ENCODE assay signal across 30 cellular contexts in the genomic region with DNA sequence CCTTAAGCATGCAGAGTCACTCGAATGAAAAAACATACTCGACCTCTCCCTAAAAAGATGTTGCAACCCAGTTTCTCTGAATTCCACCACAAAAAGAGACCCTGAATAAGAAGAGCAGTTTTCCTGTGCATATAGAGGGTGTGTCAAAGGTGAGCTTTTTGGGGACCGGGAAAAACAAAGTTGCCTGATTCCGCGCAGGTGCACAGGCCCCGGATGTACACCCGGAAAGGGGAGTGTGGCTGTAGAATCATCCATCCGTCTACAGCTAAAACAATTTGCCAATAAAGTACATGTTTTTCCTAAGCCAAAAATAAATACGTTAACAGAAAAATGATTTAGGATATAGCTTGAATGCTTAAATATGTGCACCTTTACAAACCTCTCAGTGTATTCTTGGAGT. TPM values are rescaled to one million over a fixed set of nuclear protein-coding genes. Genes with fewer than 3 reads are reported as not detected.
"Had no signal": no experiment of that assay in that cellular context is flagged by ENCODE, and none has a peak within 500 bp of the region (broad histone marks: within the 10 kb centered on the region; RNA-seq: fewer than 3 reads in every experiment).

No MANE protein-coding gene starts in this region.

- H3K4me3 Mint-ChIP-seq: immature natural killer cell; mesothelial cell of epicardium; natural killer cell; nephron progenitor cell; neural progenitor cell; stimulated activated effector memory CD8-positive, alpha-beta T cell treated with anti-CD3 and anti-CD28 coated beads, Interleukin-12 subunit alpha, Interleukin-12 subunit beta, amount 100 ng/mL, for 72 hours had no signal

- DNase-seq: hypothalamus; immature natural killer cell; left ventricle myocardium inferior; mesendoderm; naive B cell; natural killer cell; nephron progenitor cell; occipital lobe; small intestine; stimulated activated CD4-positive, alpha-beta T cell treated with anti-CD3 and anti-CD28 coated beads, Interleukin-4, amount 100 ng/mL, for 24 hours; stimulated activated naive CD8-positive, alpha-beta T cell treated with anti-CD3 and anti-CD28 coated beads, Interleukin-15, Interleukin-2, amounts not matched to agents 100 U/mL and 50 U/mL, for 24 hours; stomach; testis; thyroid gland; transverse colon; upper lobe of left lung had no signal

- H3K27me3 ChIP-seq: neural progenitor cell, neutrophil, right atrium auricular region, sigmoid colon, spleen, stomach, testis, thyroid gland, transverse colon, upper lobe of left lung had no signal

- H3K27me3 Mint-ChIP-seq: naive B cell, progenitor cell of endocrine pancreas had no signal

- H3K27ac ChIP-seq: left ventricle myocardium inferior, neural progenitor cell, neutrophil, parathyroid adenoma, right atrium auricular region, sigmoid colon, spleen, stomach, testis, thyroid gland, transverse colon, upper lobe of left lung had no signal

- H3K9me3 Mint-ChIP-seq: immature natural killer cell; naive B cell; natural killer cell; stimulated activated effector memory CD8-positive, alpha-beta T cell treated with anti-CD3 and anti-CD28 coated beads, Interleukin-12 subunit alpha, Interleukin-12 subunit beta, amount 100 ng/mL, for 72 hours had no signal

- H3K9ac ChIP-seq: neural progenitor cell, parathyroid adenoma had no signal

- H2AFZ ChIP-seq: neural progenitor cell, parathyroid adenoma had no signal

- H3K4me1 ChIP-seq: parathyroid adenoma, right atrium auricular region, testis, thyroid gland, transverse colon, upper lobe of left lung had no signal

- H3K27ac Mint-ChIP-seq: mesothelial cell of epicardium; natural killer cell; progenitor cell of endocrine pancreas; stimulated activated effector memory CD8-positive, alpha-beta T cell treated with anti-CD3 and anti-CD28 coated beads, Interleukin-12 subunit alpha, Interleukin-12 subunit beta, amount 100 ng/mL, for 72 hours had no signal

- H3K4me2 ChIP-seq: neural progenitor cell had no signal

- FAIRE-seq: islet of Langerhans, small intestine, urothelium cell line had no signal

- H3K4me3 ChIP-seq: left ventricle myocardium inferior, lung, neural progenitor cell, right atrium auricular region, sigmoid colon, spleen, stomach, testis, thyroid gland, transverse colon, upper lobe of left lung had no signal

- ATAC-seq: natural killer cell; stimulated activated effector memory CD8-positive, alpha-beta T cell treated with anti-CD3 and anti-CD28 coated beads, Interleukin-12 subunit alpha, Interleukin-12 subunit beta, amount 100 ng/mL, for 72 hours; stimulated activated naive CD8-positive, alpha-beta T cell treated with anti-CD3 and anti-CD28 coated beads, Interleukin-15, Interleukin-2, amounts not matched to agents 100 U/mL and 50 U/mL, for 24 hours had no signal

- H3K36me3 ChIP-seq: neural progenitor cell had no signal

- H3K79me2 ChIP-seq: parathyroid adenoma had no signal

- H3K9me3 ChIP-seq: left ventricle myocardium inferior, neutrophil, right atrium auricular region, sigmoid colon, spleen, stomach, testis, thyroid gland, transverse colon, upper lobe of left lung had no signal

RNA-seq across cellular contexts. Expression of a gene that starts 41.2 kb away (rescaled TPM):
- total RNA-seq: mesothelial cell of epicardium, osteocyte, progenitor cell of endocrine pancreas, renal cortical epithelial cell had no signal
